Comparison of ENCODE assay signal across 22 cellular contexts in the genomic region with DNA sequence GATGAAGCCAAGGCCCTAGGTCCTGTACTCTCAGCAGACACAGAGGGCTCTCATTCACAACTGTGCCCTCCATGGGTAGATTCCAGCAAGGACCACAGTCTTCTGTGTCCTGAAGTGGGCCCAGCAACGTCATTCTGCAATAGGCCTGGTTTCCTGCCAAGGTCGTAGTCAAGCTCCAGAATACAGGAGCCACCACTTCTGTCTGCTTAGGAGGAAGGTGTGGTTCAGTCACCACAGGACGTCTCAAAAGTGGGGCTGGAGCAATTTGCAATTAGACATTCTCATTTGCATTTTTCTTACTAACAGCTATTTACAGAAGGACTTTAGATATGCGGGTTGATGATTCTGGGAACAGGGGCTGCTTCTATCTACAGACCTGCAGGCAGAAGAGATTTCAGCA. TPM values are rescaled to one million over a fixed set of nuclear protein-coding genes. Genes with fewer than 3 reads are reported as not detected.
DNase-seq lines count a peak whose midpoint lies in the region; ATAC-seq, FAIRE-seq and TF ChIP-seq lines count a peak whose summit lies in the region.
"Had no signal": no experiment of that assay in that cellular context is flagged by ENCODE, and none has a peak within 500 bp of the region (broad histone marks: within the 10 kb centered on the region; RNA-seq: fewer than 3 reads in every experiment).

No MANE protein-coding gene starts in this region.

- H3K27ac Mint-ChIP-seq in endothelial cell (ENCODE audit: unreplicated experiment) = peak overlapping the region; percentile 55
- H3K27ac Mint-ChIP-seq: activated CD4-positive, alpha-beta T cell treated with anti-CD3 and anti-CD28 coated beads for 36 hours; effector memory CD8-positive, alpha-beta T cell; nephron progenitor cell had no signal

- no peaks in the 10 kb centered on the region for H3K9me3 Mint-ChIP-seq in endothelial cell (ENCODE audit: unreplicated experiment)
- H3K9me3 Mint-ChIP-seq: effector memory CD8-positive, alpha-beta T cell; nephron progenitor cell had no signal

- CTCF ChIA-PET in GM10248 (lab: Yijun Ruan, JAX) = no interaction called here

- H3K4me3 Mint-ChIP-seq in endothelial cell (ENCODE audit: unreplicated experiment) = no peak overlapping the region
- H3K4me3 Mint-ChIP-seq: activated CD4-positive, alpha-beta T cell treated with anti-CD3 and anti-CD28 coated beads for 36 hours; effector memory CD8-positive, alpha-beta T cell; nephron progenitor cell had no signal

- DNase-seq in GM18507 (ENCODE audit: extremely low spot score, insufficient read length, low read depth) (no peak), endothelial cell (ENCODE audit: low spot score) (no peak), NCI-H2107 treated with DMSO at 0.1 percent for 48 hours (lab: John Stamatoyannopoulos, UW; ENCODE audit: unreplicated experiment) (no peak), gastrocnemius medialis (no peak), GM10248 (ENCODE audit: extremely low spot score) (no peak)
- no peak for DNase-seq in stimulated activated naive CD4-positive, alpha-beta T cell (lab: John Stamatoyannopoulos, UW)
- DNase-seq: activated CD4-positive, alpha-beta T cell treated with anti-CD3 and anti-CD28 coated beads for 36 hours; activated gamma-delta T cell treated with Interleukin-2 at 50 U/mL for 16 hours; Calu3; cerebellar nuclear complex; effector memory CD8-positive, alpha-beta T cell; nephron progenitor cell; SJCRH30; stimulated activated CD4-positive, alpha-beta T cell treated with anti-CD3 and anti-CD28 coated beads, Interleukin-12 subunit alpha, Interleukin-12 subunit beta, amount 100 ng/mL, for 4 hours; tibial artery had no signal

- peak; percentile 40 for ATAC-seq in GM19324 (IDR thresholded peaks at IDR 0.05; ENCODE audit: low FRiP score, unreplicated experiment)
- peak; percentile 36 for ATAC-seq in HG03457 (IDR thresholded peaks at IDR 0.05; ENCODE audit: unreplicated experiment)
- no peak for ATAC-seq in gastrocnemius medialis
- ATAC-seq: activated CD4-positive, alpha-beta T cell treated with anti-CD3 and anti-CD28 coated beads for 36 hours; effector memory CD8-positive, alpha-beta T cell; GM12878 had no signal

- H3K36me3 ChIP-seq in gastrocnemius medialis = no peaks in the 10 kb centered on the region
- H3K36me3 ChIP-seq: SJCRH30, tibial artery had no signal

- no peaks in the 10 kb centered on the region for H3K27me3 Mint-ChIP-seq in endothelial cell (ENCODE audit: unreplicated experiment)

- TF ChIP-seq POLR2A in gastrocnemius medialis (IDR thresholded peaks at IDR 0.05) = no peak

- no peak overlapping the region for H3K4me3 ChIP-seq in gastrocnemius medialis
- H3K4me3 ChIP-seq: GM12878, SJCRH30, tibial artery had no signal

- peak; percentile 69 for FAIRE-seq in GM18507 (lab: Jason Lieb, UNC)
- FAIRE-seq: G401.6, GM12878 had no signal

- in situ Hi-C loops in gastrocnemius medialis (cut with MboI; ENCODE audit: low sequenced_read_pairs in 4 of 4) = no loop called here

- no peaks in the 10 kb centered on the region for H3K36me3 Mint-ChIP-seq in endothelial cell (ENCODE audit: low read depth, unreplicated experiment)

- H3K4me1 ChIP-seq in gastrocnemius medialis = no peaks in the 10 kb centered on the region
- H3K4me1 ChIP-seq: SJCRH30, tibial artery had no signal

- intact Hi-C loops in gastrocnemius medialis (cut with DNase I; ENCODE audit: low total_unique reads) = no loop called here

- no peaks in the 10 kb centered on the region for H3K9me3 ChIP-seq in gastrocnemius medialis
- H3K9me3 ChIP-seq: SJCRH30, tibial artery had no signal

- H3K27me3 ChIP-seq in gastrocnemius medialis = no peaks in the 10 kb centered on the region
- H3K27me3 ChIP-seq: SJCRH30, tibial artery had no signal

- POLR2A ChIA-PET in GM10248 (lab: Yijun Ruan, JAX) = no interaction called here

- H3K27ac ChIP-seq in gastrocnemius medialis = no peak overlapping the region
- H3K27ac ChIP-seq: KMS-11, SJCRH30, tibial artery had no signal

- TF ChIP-seq CTCF in endothelial cell (IDR thresholded peaks at IDR 0.05; ENCODE audit: unreplicated experiment) (no peak), gastrocnemius medialis (IDR thresholded peaks at IDR 0.05 in 4 of 5, conservative IDR thresholded peaks at IDR 0.05 in 1 of 5) (no peak), GM10248 (IDR thresholded peaks at IDR 0.05; ENCODE audit: control extremely low read depth, extremely low read depth, low read depth, missing control alignments) (no peak)

- H3K4me1 Mint-ChIP-seq in endothelial cell (ENCODE audit: unreplicated experiment) = peaks cover 26% of the 10 kb centered on the region
- H3K4me1 Mint-ChIP-seq: activated CD4-positive, alpha-beta T cell treated with anti-CD3 and anti-CD28 coated beads for 36 hours; nephron progenitor cell had no signal

RNA-seq across cellular contexts. Expression of gene MYRIP, which starts 58.7 kb away (rescaled TPM):
- total RNA-seq in endothelial cell (ENCODE audit: unreplicated experiment) = 0.49 TPM
- total RNA-seq in gastrocnemius medialis = 1 to 10 TPM in 3 of 4 donors, under 1 TPM in 1; 0.66 to 1.9 (median 1.5) TPM
- total RNA-seq: activated CD4-positive, alpha-beta T cell treated with anti-CD3 and anti-CD28 coated beads for 36 hours; OCI-LY7; SJCRH30; T-helper 2 cell treated with Interferon-gamma antibody and Interleukin-4, amounts not matched to agents 100 ng/mL and 5 ng/mL, for 36 hours had no signal

Comparison
In these comparisons a context has a peak if more than half of its experiments do, and no peak if none do; other contexts are left out.
1. ATAC-seq: peak in GM19324 (single experiment) and HG03457 (single experiment); none in gastrocnemius medialis (0 of 2).